Comparison of ENCODE assay signal across 16 cellular contexts in the genomic region with DNA sequence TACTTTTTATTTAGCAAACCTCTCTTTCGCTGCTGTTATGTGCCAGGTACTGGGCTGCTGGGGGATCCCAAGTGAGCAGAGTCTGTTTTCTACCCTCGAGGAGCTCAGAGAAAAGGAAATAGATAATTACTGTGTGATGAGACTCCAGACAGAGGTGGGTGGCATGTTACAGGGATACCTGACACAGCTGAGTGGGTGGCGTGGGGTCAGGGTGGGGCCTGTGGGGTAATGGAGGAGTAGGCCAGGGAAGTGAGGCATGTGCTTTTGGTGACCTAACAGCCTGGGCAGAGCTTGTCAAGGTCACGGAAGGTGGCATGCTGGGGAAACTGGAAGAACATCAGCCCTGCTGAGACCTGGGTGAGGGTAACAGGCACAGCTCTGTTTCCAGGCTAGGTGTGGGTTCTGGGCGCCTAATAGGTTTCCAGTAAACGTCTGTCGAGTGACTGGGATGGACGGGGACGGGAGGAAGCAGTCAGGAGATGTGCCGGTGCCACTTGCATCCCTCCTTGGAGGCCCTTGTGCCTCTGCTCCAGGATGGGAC. TPM values are rescaled to one million over a fixed set of nuclear protein-coding genes. Genes with fewer than 3 reads are reported as not detected.
DNase-seq lines count a peak whose midpoint lies in the region; ATAC-seq, FAIRE-seq and TF ChIP-seq lines count a peak whose summit lies in the region.
"Had no signal": no experiment of that assay in that cellular context is flagged by ENCODE, and none has a peak within 500 bp of the region (broad histone marks: within the 10 kb centered on the region; RNA-seq: fewer than 3 reads in every experiment).

No MANE protein-coding gene starts in this region.

- H3K36me3 Mint-ChIP-seq in astrocyte (ENCODE audit: low read depth, unreplicated experiment) (peaks cover 41% of the 10 kb centered on the region), neural progenitor cell (peaks cover 17% of the 10 kb centered on the region), type B pancreatic cell (peaks cover 16% of the 10 kb centered on the region)

- no peak overlapping the region for H2AK5ac ChIP-seq in mesenchymal stem cell (ENCODE audit: low read length, severe bottlenecking)

- H4K20me1 ChIP-seq in astrocyte (ENCODE audit: insufficient read depth, low read length) (peaks cover 58% of the 10 kb centered on the region), neural progenitor cell (ENCODE audit: low read depth) (no peaks in the 10 kb centered on the region)

- no peak overlapping the region for H3K14ac ChIP-seq in mesenchymal stem cell (ENCODE audit: low read length in 2 of 2)

- no peak overlapping the region for H3K23ac ChIP-seq in mesenchymal stem cell (ENCODE audit: low read length in 2 of 2)

- H3K27me3 Mint-ChIP-seq in astrocyte (ENCODE audit: low read depth, unreplicated experiment) (no peaks in the 10 kb centered on the region), neural progenitor cell (ENCODE audit: insufficient read depth, low read depth) (no peaks in the 10 kb centered on the region), type B pancreatic cell (no peaks in the 10 kb centered on the region)

- H3F3A ChIP-seq in neural progenitor cell (ENCODE audit: low read depth) = no peaks in the 10 kb centered on the region

- no peaks in the 10 kb centered on the region for H3K27me3 ChIP-seq in astrocyte (ENCODE audit: insufficient read depth, low read length)
- no peaks in the 10 kb centered on the region for H3K27me3 ChIP-seq in neural progenitor cell
- no peaks in the 10 kb centered on the region for H3K27me3 ChIP-seq in mesenchymal stem cell (ENCODE audit: control insufficient read depth in 1 of 2, insufficient read depth in 1 of 2, low read length in 2 of 2)
- H3K27me3 ChIP-seq: BLaER1 had no signal

- no peak overlapping the region for H2BK120ac ChIP-seq in mesenchymal stem cell (ENCODE audit: low read depth, low read length)

- peak overlapping the region; percentile 53 for H3K27ac Mint-ChIP-seq in astrocyte (ENCODE audit: unreplicated experiment)
- H3K27ac Mint-ChIP-seq in neural progenitor cell = no peak overlapping the region
- no peak overlapping the region for H3K27ac Mint-ChIP-seq in type B pancreatic cell
- H3K27ac Mint-ChIP-seq: GM23338 had no signal

- H2BK12ac ChIP-seq in mesenchymal stem cell (ENCODE audit: low read length in 2 of 2) = no peak overlapping the region

- H3K9ac ChIP-seq in astrocyte (ENCODE audit: low read length) = no peak overlapping the region
- H3K9ac ChIP-seq in neural progenitor cell = no peak overlapping the region
- no peak overlapping the region for H3K9ac ChIP-seq in mesenchymal stem cell (ENCODE audit: low read length)
- H3K9ac ChIP-seq: BLaER1 had no signal

- WGBS in mesenchymal stem cell = 97% methylated on average over 10 of the region's 10 CpGs

- no peak for ATAC-seq in GM18873 (IDR thresholded peaks at IDR 0.05; ENCODE audit: low FRiP score, unreplicated experiment)
- ATAC-seq: GM23338 had no signal

- H2AFZ ChIP-seq in astrocyte (ENCODE audit: low read depth, low read length) = no peak overlapping the region
- H2AFZ ChIP-seq in neural progenitor cell (replicated peaks) = no peak overlapping the region
- no peak overlapping the region for H2AFZ ChIP-seq in mesenchymal stem cell (ENCODE audit: low read depth, low read length)
- H2AFZ ChIP-seq: GM23338 had no signal

- H3K79me2 ChIP-seq in astrocyte (ENCODE audit: insufficient read depth, low read length) = no peaks in the 10 kb centered on the region
- no peaks in the 10 kb centered on the region for H3K79me2 ChIP-seq in neural progenitor cell (ENCODE audit: low read depth)

- peak; percentile 46 for DNase-seq in activated effector memory CD4-positive, alpha-beta T cell treated with anti-CD3 and anti-CD28 coated beads, Interleukin-2, amount 50 U/mL, for 16 hours
- no peak for DNase-seq in activated effector memory CD4-positive, alpha-beta T cell treated with Interleukin-2 at 50 U/mL for 16 hours
- DNase-seq in astrocyte (ENCODE audit: low read depth) (no peak), neural progenitor cell (ENCODE audit: low spot score) (no peak), type B pancreatic cell (ENCODE audit: extremely low spot score, unreplicated experiment) (peak; percentile 40), NCI-H510A treated with DMSO at 0.1 percent for 48 hours (lab: John Stamatoyannopoulos, UW) (no peak), mesenchymal stem cell (no peak)
- DNase-seq: 8988T, AML-193, DMS53, H7 had no signal

- no peak overlapping the region for H4K8ac ChIP-seq in mesenchymal stem cell (ENCODE audit: low read length)

- H3K27ac ChIP-seq in astrocyte (ENCODE audit: low read depth, low read length) = no peak overlapping the region
- H3K27ac ChIP-seq in neural progenitor cell = no peak overlapping the region
- H3K27ac ChIP-seq in mesenchymal stem cell (ENCODE audit: low read length, poor library complexity, severe bottlenecking) = no peak overlapping the region
- H3K27ac ChIP-seq: BLaER1 had no signal

- H3K18ac ChIP-seq in mesenchymal stem cell (ENCODE audit: low read depth in 1 of 2, low read length in 2 of 2) = no peak overlapping the region

- no peak overlapping the region for H3K4ac ChIP-seq in mesenchymal stem cell (ENCODE audit: low read depth in 1 of 2, low read length in 2 of 2)

- H3K36me3 ChIP-seq in astrocyte (ENCODE audit: insufficient read depth, low read length) = peaks cover 11% of the 10 kb centered on the region
- H3K36me3 ChIP-seq in neural progenitor cell = no peaks in the 10 kb centered on the region
- H3K36me3 ChIP-seq in mesenchymal stem cell (ENCODE audit: control insufficient read depth in 1 of 2, insufficient read depth in 2 of 2, low read depth in 1 of 2, low read length in 2 of 2) = peaks cover 74 to 87% of the 10 kb centered on the region in 2 experiments

- H3K9me3 Mint-ChIP-seq in astrocyte (ENCODE audit: unreplicated experiment) (no peaks in the 10 kb centered on the region), neural progenitor cell (no peaks in the 10 kb centered on the region), type B pancreatic cell (no peaks in the 10 kb centered on the region)
- H3K9me3 Mint-ChIP-seq: GM23338 had no signal

- H3K9me3 ChIP-seq in astrocyte (ENCODE audit: insufficient read depth, low read depth, low read length) (no peaks in the 10 kb centered on the region), neural progenitor cell (ENCODE audit: low read depth) (no peaks in the 10 kb centered on the region), mesenchymal stem cell (ENCODE audit: control insufficient read depth, low read length) (no peaks in the 10 kb centered on the region)
- H3K9me3 ChIP-seq: BLaER1 had no signal

- H3K4me3 ChIP-seq in astrocyte (ENCODE audit: insufficient read depth, low read depth, low read length) (no peak overlapping the region), neural progenitor cell (no peak overlapping the region), mesenchymal stem cell (ENCODE audit: insufficient read depth in 1 of 2, low read depth in 1 of 2, low read length in 2 of 2) (no peak overlapping the region)
- H3K4me3 ChIP-seq: BLaER1, GM23338 had no signal

- H3K4me1 Mint-ChIP-seq in astrocyte (ENCODE audit: low read depth, unreplicated experiment) (no peaks in the 10 kb centered on the region), neural progenitor cell (no peaks in the 10 kb centered on the region), type B pancreatic cell (ENCODE audit: unreplicated experiment) (no peaks in the 10 kb centered on the region)
- H3K4me1 Mint-ChIP-seq: GM23338 had no signal

- TF ChIP-seq CTCF in astrocyte (IDR thresholded peaks at IDR 0.05; ENCODE audit: insufficient read depth, low read depth, low read length) (no peak), neural progenitor cell (IDR thresholded peaks at IDR 0.05) (no peak), type B pancreatic cell (conservative IDR thresholded peaks at IDR 0.05) (no peak)

- H2BK5ac ChIP-seq in mesenchymal stem cell (ENCODE audit: low read depth, low read length, poor library complexity, severe bottlenecking) = no peak overlapping the region

- H3K79me1 ChIP-seq in mesenchymal stem cell (replicated peaks; ENCODE audit: low read length, poor library complexity, severe bottlenecking) = peaks cover 53% of the 10 kb centered on the region

- no peak for FAIRE-seq in astrocyte (lab: Jason Lieb, UNC)

- no peak overlapping the region for H4K91ac ChIP-seq in mesenchymal stem cell (ENCODE audit: low read length)

- H3K4me1 ChIP-seq in astrocyte (ENCODE audit: insufficient read depth, low read length) = no peaks in the 10 kb centered on the region
- no peaks in the 10 kb centered on the region for H3K4me1 ChIP-seq in neural progenitor cell
- H3K4me1 ChIP-seq in mesenchymal stem cell (ENCODE audit: control insufficient read depth, insufficient read depth, low read depth, low read length) = no peaks in the 10 kb centered on the region

- H2BK15ac ChIP-seq in mesenchymal stem cell (ENCODE audit: low read depth, poor library complexity, severe bottlenecking) = no peak overlapping the region

- H3K4me3 Mint-ChIP-seq in astrocyte (ENCODE audit: unreplicated experiment) (no peak overlapping the region), neural progenitor cell (peak overlapping the region; percentile 10), type B pancreatic cell (no peak overlapping the region)
- H3K4me3 Mint-ChIP-seq: GM23338 had no signal

- no peak overlapping the region for H3K4me2 ChIP-seq in astrocyte (ENCODE audit: low read length)
- H3K4me2 ChIP-seq in neural progenitor cell = no peak overlapping the region
- H3K4me2 ChIP-seq in mesenchymal stem cell (ENCODE audit: low read length, poor library complexity, severe bottlenecking) = no peak overlapping the region
- H3K4me2 ChIP-seq: BLaER1, GM23338 had no signal

RNA-seq across cellular contexts. Expression of a gene that starts 36.5 kb away (rescaled TPM):
- not detected in 2 replicates for total RNA-seq in astrocyte
- total RNA-seq in neural progenitor cell (ENCODE audit: low replicate concordance) = 0.28 TPM in 1 of 2 replicates, not detected in the other
- not detected in 2 replicates for total RNA-seq in type B pancreatic cell (ENCODE audit: low replicate concordance)
- polyA plus RNA-seq in mesenchymal stem cell (2013, experiment 1 of 2) = not detected
- not detected for polyA plus RNA-seq in mesenchymal stem cell (2013, experiment 2 of 2)
- total RNA-seq: Daoy, H7, HT1080 had no signal

RNA-seq across cellular contexts. Expression of a gene that starts 50.2 kb away (rescaled TPM):
- 11.9 and 12.0 TPM in 2 replicates for total RNA-seq in astrocyte
- total RNA-seq in neural progenitor cell (ENCODE audit: low replicate concordance) = 14.8 and 24.5 TPM in 2 replicates
- total RNA-seq in type B pancreatic cell (ENCODE audit: low replicate concordance) = 15.5 and 15.9 TPM in 2 replicates
- polyA plus RNA-seq in mesenchymal stem cell (2013, experiment 1 of 2) = 4.5 TPM
- 4.3 TPM for polyA plus RNA-seq in mesenchymal stem cell (2013, experiment 2 of 2)

Comparison
In these comparisons a context has a peak if more than half of its experiments do, and no peak if none do; other contexts are left out.
1. DNase-seq: peak in activated effector memory CD4-positive, alpha-beta T cell treated with anti-CD3 and anti-CD28 coated beads, Interleukin-2, amount 50 U/mL, for 16 hours (single experiment) and type B pancreatic cell (single experiment); none in activated effector memory CD4-positive, alpha-beta T cell treated with Interleukin-2 at 50 U/mL for 16 hours (single experiment), astrocyte (single experiment), neural progenitor cell (single experiment), NCI-H510A treated with DMSO at 0.1 percent for 48 hours (single experiment) and mesenchymal stem cell (single experiment).